8 cellular contexts compared by ENCODE assay signal in the genomic region with DNA sequence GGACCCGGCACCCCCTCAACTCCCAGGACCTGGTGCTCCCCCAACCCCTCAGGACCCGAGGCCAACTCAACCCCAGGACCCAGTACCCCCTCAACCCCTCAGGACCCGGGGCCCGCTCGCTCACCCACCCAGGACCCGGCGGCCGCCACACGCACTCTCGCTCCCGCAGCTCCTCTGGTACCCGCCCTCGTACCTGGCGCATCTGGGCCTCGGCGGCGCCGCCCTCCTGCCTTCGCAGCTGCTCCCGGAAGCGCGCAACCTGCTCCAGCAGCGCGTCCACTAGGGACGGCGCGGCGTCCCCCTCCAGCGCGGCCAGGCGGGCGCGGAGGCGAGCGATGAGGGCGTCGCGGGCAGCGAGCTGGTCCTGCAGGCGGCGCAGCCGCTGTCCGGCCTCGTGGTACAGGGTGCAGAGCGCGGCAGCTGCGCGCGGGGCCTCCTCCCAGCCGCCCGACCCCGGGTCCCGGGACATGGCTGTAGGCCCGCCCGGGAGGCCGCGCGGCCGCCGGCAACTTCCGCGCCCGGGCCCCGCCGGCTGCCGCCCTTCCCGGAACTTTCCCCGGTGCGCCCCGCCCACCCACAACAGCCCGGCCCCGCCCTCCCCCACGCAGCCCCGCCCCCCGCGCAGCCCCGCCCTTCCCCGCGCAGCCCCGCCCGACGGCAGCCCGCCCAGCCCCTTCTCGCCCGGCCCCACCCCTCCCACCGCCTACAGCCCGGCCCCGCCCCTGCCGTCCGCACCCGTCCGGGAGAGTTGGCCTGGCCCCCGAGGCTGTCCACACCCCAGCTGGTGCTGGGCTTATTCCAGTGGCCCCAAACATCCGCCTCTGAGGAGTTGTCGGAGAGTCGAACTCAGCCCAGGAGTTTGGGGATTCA. TPM values are rescaled to one million over a fixed set of nuclear protein-coding genes. Genes with fewer than 3 reads are reported as not detected.
A peak's percentile ranks its signal among the peaks of the same experiment; 100 is the strongest.
DNase-seq lines count a peak whose midpoint lies in the region; ATAC-seq and TF ChIP-seq lines count a peak whose summit lies in the region.

A gene with protein sequence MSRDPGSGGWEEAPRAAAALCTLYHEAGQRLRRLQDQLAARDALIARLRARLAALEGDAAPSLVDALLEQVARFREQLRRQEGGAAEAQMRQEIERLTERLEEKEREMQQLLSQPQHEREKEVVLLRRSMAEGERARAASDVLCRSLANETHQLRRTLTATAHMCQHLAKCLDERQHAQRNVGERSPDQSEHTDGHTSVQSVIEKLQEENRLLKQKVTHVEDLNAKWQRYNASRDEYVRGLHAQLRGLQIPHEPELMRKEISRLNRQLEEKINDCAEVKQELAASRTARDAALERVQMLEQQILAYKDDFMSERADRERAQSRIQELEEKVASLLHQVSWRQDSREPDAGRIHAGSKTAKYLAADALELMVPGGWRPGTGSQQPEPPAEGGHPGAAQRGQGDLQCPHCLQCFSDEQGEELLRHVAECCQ (minus strand): TSS at position 516 of the 870 bp plus-strand sequence. CDS start 47 bp downstream, at position 469.

- H3K27ac ChIP-seq in HUES6 (ENCODE audit: low read depth, low read length) (no peak within 1 kb of the TSS), RWPE1 (peak within 1 kb of the TSS; percentile 85), neural progenitor cell (no peak within 1 kb of the TSS)

- H3K27me3 Mint-ChIP-seq in neural progenitor cell (ENCODE audit: insufficient read depth, low read depth), result no peaks in the 10 kb centered on the region

- H3K27ac Mint-ChIP-seq in neural progenitor cell, result no peak within 1 kb of the TSS

- H3K9ac ChIP-seq in HUES6 (ENCODE audit: low read length) (peak within 1 kb of the TSS; percentile 88), neural progenitor cell (peak within 1 kb of the TSS; percentile 47)

- H3K4me2 ChIP-seq in neural progenitor cell, result peak within 1 kb of the TSS; percentile 97

- H3K79me2 ChIP-seq in neural progenitor cell (ENCODE audit: low read depth), result peaks cover 18% of the 10 kb centered on the region

- no peaks in the 10 kb centered on the region for H3K27me3 ChIP-seq in HUES6 (ENCODE audit: control insufficient read depth, insufficient read depth, low read length)
- no peaks in the 10 kb centered on the region for H3K27me3 ChIP-seq in neural progenitor cell

- H3K9me3 ChIP-seq in HUES6 (ENCODE audit: control insufficient read depth, insufficient read depth, low read depth, low read length), result no peaks in the 10 kb centered on the region
- H3K9me3 ChIP-seq in neural progenitor cell (ENCODE audit: low read depth), result no peaks in the 10 kb centered on the region

- H2AFZ ChIP-seq in neural progenitor cell (replicated peaks), result no peak within 1 kb of the TSS

- ATAC-seq in GM19463 (IDR thresholded peaks at IDR 0.05; ENCODE audit: unreplicated experiment), result peak; percentile 79

- H3K4me3 Mint-ChIP-seq in neural progenitor cell, result peak within 1 kb of the TSS; percentile 86

- H3K4me3 ChIP-seq in HUES6 (ENCODE audit: low read depth, low read length), result peak within 1 kb of the TSS; percentile 86
- H3K4me3 ChIP-seq in foreskin fibroblast (ENCODE audit: low read depth in 1 of 2, low read length in 2 of 2), result peak within 1 kb of the TSS; percentile 75 to 87
- H3K4me3 ChIP-seq in neural progenitor cell, result peak within 1 kb of the TSS; percentile 67

- H3K4me1 Mint-ChIP-seq in neural progenitor cell, result peaks cover 20% of the 10 kb centered on the region

- H3K36me3 ChIP-seq in HUES6 (ENCODE audit: control insufficient read depth, insufficient read depth, low read length), result 0 out of 2 replicates have a peak, but pooled peaks cover 7% of the 10 kb centered on the region
- H3K36me3 ChIP-seq in neural progenitor cell, result no peaks in the 10 kb centered on the region

- H3K36me3 Mint-ChIP-seq in neural progenitor cell, result peaks cover 1% of the 10 kb centered on the region

- CTCF ChIA-PET in RWPE1 (lab: Yijun Ruan, JAX), result no interaction called here

- H3F3A ChIP-seq in neural progenitor cell (ENCODE audit: low read depth), result peaks cover 18% of the 10 kb centered on the region

- DNase-seq in COLO829 (ENCODE audit: low spot score), result peak; percentile 79
- DNase-seq in RWPE1 (ENCODE audit: low spot score), result peak; percentile 92
- peak; percentile 72 for DNase-seq in activated gamma-delta T cell (lab: John Stamatoyannopoulos, UW)
- DNase-seq in foreskin fibroblast, result peak; percentile 80 to 93
- DNase-seq in neural progenitor cell (ENCODE audit: low spot score), result peak; percentile 93
- DNase-seq in stromal cell of bone marrow (ENCODE audit: low read depth), result peak; percentile 55

- peaks cover 17% of the 10 kb centered on the region for H4K20me1 ChIP-seq in neural progenitor cell (ENCODE audit: low read depth)

- POLR2A ChIA-PET in RWPE1 (lab: Yijun Ruan, JAX; ENCODE audit: low non-redundant PET), result no interaction called here

- H3K4me1 ChIP-seq in HUES6 (ENCODE audit: control insufficient read depth, insufficient read depth, low read length), result peaks cover 19% of the 10 kb centered on the region
- H3K4me1 ChIP-seq in neural progenitor cell, result peaks cover 4% of the 10 kb centered on the region

- TF ChIP-seq CTCF in RWPE1 (conservative IDR thresholded peaks at IDR 0.05; ENCODE audit: low read depth) (0 out of 2 replicates have a peak, but pooled peaks have one; percentile 12), foreskin fibroblast (IDR thresholded peaks at IDR 0.05; ENCODE audit: low read depth, low read length) (peak; percentile 13), neural progenitor cell (IDR thresholded peaks at IDR 0.05) (peak; percentile 47)

- no peaks in the 10 kb centered on the region for H3K9me3 Mint-ChIP-seq in neural progenitor cell

RNA-seq across cellular contexts. Expression of the gene that starts here (rescaled TPM):
- 24.5 and 37.6 TPM in 2 replicates for total RNA-seq in neural progenitor cell (ENCODE audit: low replicate concordance)
